In the genomic region with DNA sequence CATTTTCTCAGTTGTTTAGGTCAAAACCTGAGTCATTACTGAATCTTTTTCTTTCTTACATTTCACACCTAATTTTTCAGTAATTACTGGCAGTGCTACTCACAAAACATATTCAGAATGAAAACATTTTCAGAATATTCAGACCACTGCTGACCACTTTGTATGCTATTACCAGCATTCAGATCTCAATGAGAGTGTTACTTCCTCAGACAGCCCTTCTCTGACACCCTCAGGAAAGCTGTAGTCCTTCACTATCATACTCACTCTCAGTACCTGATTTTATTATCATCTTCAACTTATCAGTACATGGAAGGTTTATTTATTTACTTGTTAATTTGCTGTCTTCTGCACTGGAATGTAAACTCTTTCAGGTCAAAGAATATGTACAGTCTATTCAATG, we compare ENCODE assay signal across 35 cellular contexts. TPM values are rescaled to one million over a fixed set of nuclear protein-coding genes. Genes with fewer than 3 reads are reported as not detected.
"Had no signal": no experiment of that assay in that cellular context is flagged by ENCODE, and none has a peak within 500 bp of the region (broad histone marks: within the 10 kb centered on the region; RNA-seq: fewer than 3 reads in every experiment).

No MANE protein-coding gene starts in this region.

- ATAC-seq: activated CD8-positive, alpha-beta T cell treated with anti-CD3 and anti-CD28 coated beads for 36 hours; activated T-cell treated with anti-CD3 and anti-CD28 coated beads, Interleukin-2, amount 50 U/mL, for 72 hours; activated T-helper 17 cell treated with anti-CD3 and anti-CD28 coated beads, Interleukin-2, amount 50 U/mL, for 72 hours; Right ventricle myocardium inferior; SK-N-SH treated with all-trans-retinoic acid at 6 μM for 48 hours had no signal

- H3K4me3 ChIP-seq: ascending aorta, MG63, PC-9 had no signal

- H3K27ac Mint-ChIP-seq: activated CD4-positive, alpha-beta T cell treated with anti-CD3 and anti-CD28 coated beads, Interleukin-2, amount 10 ng/mL, durations not matched to agents 24 days and 14 days; activated CD8-positive, alpha-beta T cell treated with anti-CD3 and anti-CD28 coated beads for 36 hours; activated naive CD8-positive, alpha-beta T cell treated with anti-CD3 and anti-CD28 coated beads for 36 hours; activated T-cell treated with anti-CD3 and anti-CD28 coated beads, Interleukin-2, amount 50 U/mL, for 72 hours; activated T-helper 17 cell treated with anti-CD3 and anti-CD28 coated beads, Interleukin-2, amount 50 U/mL, for 72 hours had no signal

- H3K4me1 ChIP-seq: ascending aorta had no signal

- H3K27me3 ChIP-seq: ascending aorta, MG63 had no signal

- H3K9me3 ChIP-seq: ascending aorta, MG63 had no signal

- H3K36me3 ChIP-seq: ascending aorta, MG63 had no signal

- H3K36me3 Mint-ChIP-seq: activated naive CD8-positive, alpha-beta T cell treated with anti-CD3 and anti-CD28 coated beads for 36 hours had no signal

- H3K4me1 Mint-ChIP-seq: activated CD4-positive, alpha-beta T cell treated with anti-CD3 and anti-CD28 coated beads, Interleukin-2, amount 10 ng/mL, durations not matched to agents 24 days and 14 days; activated naive CD8-positive, alpha-beta T cell treated with anti-CD3 and anti-CD28 coated beads for 36 hours; activated T-helper 17 cell treated with anti-CD3 and anti-CD28 coated beads, Interleukin-2, amount 50 U/mL, for 72 hours had no signal

- H2AFZ ChIP-seq: PC-9 had no signal

- H3K27me3 Mint-ChIP-seq: activated naive CD8-positive, alpha-beta T cell treated with anti-CD3 and anti-CD28 coated beads for 36 hours had no signal

- FAIRE-seq: RCC 7860 had no signal

- H3K9me3 Mint-ChIP-seq: activated CD8-positive, alpha-beta T cell treated with anti-CD3 and anti-CD28 coated beads for 36 hours; activated naive CD8-positive, alpha-beta T cell treated with anti-CD3 and anti-CD28 coated beads for 36 hours; activated T-helper 17 cell treated with anti-CD3 and anti-CD28 coated beads, Interleukin-2, amount 50 U/mL, for 72 hours had no signal

- H3K27ac ChIP-seq: ascending aorta, PC-9, RWPE1 had no signal

- DNase-seq: activated CD4-positive, alpha-beta T cell treated with anti-CD3 and anti-CD28 coated beads, Interleukin-2, amount 10 ng/mL, durations not matched to agents 24 days and 14 days; activated CD4-positive, alpha-beta T cell treated with anti-CD3 and anti-CD28 coated beads, Interleukin-2, amount 50 U/mL, for 4 hours; activated CD8-positive, alpha-beta T cell treated with anti-CD3 and anti-CD28 coated beads for 36 hours; activated effector memory CD4-positive, alpha-beta T cell treated with anti-CD3 and anti-CD28 coated beads, Interleukin-2, amount 50 U/mL, for 16 hours; activated naive CD4-positive, alpha-beta T cell; activated naive CD4-positive, alpha-beta T cell treated with anti-CD3 and anti-CD28 coated beads, Interleukin-2, amount 50 U/mL, for 16 hours; activated naive CD8-positive, alpha-beta T cell treated with anti-CD3 and anti-CD28 coated beads for 36 hours; activated T-cell treated with anti-CD3 and anti-CD28 coated beads, Interleukin-2, amount 50 U/mL, for 1 hour; activated T-cell treated with anti-CD3 and anti-CD28 coated beads, Interleukin-2, amount 50 U/mL, for 72 hours; amygdala; Kasumi-1; KG1; MG63; NCI-H1048; NCI-H1436 treated with DMSO at 0.1 percent for 48 hours; NCI-H1694 treated with DMSO at 0.1 percent for 48 hours; NCI-H2029; NCI-H345; NCI-H524 treated with DMSO at 0.1 percent for 48 hours; NK-92 treated with Interleukin-12 subunit alpha and Interleukin-12 subunit beta, amount 100 ng/mL, for 24 hours; PC-9; SIG-M5; T-helper 1 cell; T-helper 2 cell; T-helper 9 cell had no signal

- H3K4me3 Mint-ChIP-seq: activated CD4-positive, alpha-beta T cell treated with anti-CD3 and anti-CD28 coated beads, Interleukin-2, amount 10 ng/mL, durations not matched to agents 24 days and 14 days; activated CD8-positive, alpha-beta T cell treated with anti-CD3 and anti-CD28 coated beads for 36 hours; activated naive CD8-positive, alpha-beta T cell treated with anti-CD3 and anti-CD28 coated beads for 36 hours; activated T-cell treated with anti-CD3 and anti-CD28 coated beads, Interleukin-2, amount 50 U/mL, for 72 hours; activated T-helper 17 cell treated with anti-CD3 and anti-CD28 coated beads, Interleukin-2, amount 50 U/mL, for 72 hours had no signal

- H3K4me2 ChIP-seq: PC-9 had no signal

RNA-seq across cellular contexts. Expression of a gene that starts 12.3 kb away (rescaled TPM):
- total RNA-seq: activated CD4-positive, alpha-beta T cell treated with anti-CD3 and anti-CD28 coated beads, Interleukin-2, amount 10 ng/mL, durations not matched to agents 24 days and 14 days; activated CD8-positive, alpha-beta memory T cell treated with anti-CD3 and anti-CD28 coated beads for 36 hours; activated CD8-positive, alpha-beta T cell treated with anti-CD3 and anti-CD28 coated beads for 36 hours; activated naive CD8-positive, alpha-beta T cell treated with anti-CD3 and anti-CD28 coated beads for 36 hours; activated T-helper 17 cell treated with anti-CD3 and anti-CD28 coated beads, Interleukin-2, amount 50 U/mL, for 72 hours; cardiac septum; NCI-H460; PC-9; Right ventricle myocardium inferior; SK-MEL-5 had no signal

RNA-seq across cellular contexts. Expression of a gene that starts 44.2 kb away (rescaled TPM):
- total RNA-seq: activated CD4-positive, alpha-beta T cell treated with anti-CD3 and anti-CD28 coated beads, Interleukin-2, amount 10 ng/mL, durations not matched to agents 24 days and 14 days; activated CD8-positive, alpha-beta memory T cell treated with anti-CD3 and anti-CD28 coated beads for 36 hours; activated CD8-positive, alpha-beta T cell treated with anti-CD3 and anti-CD28 coated beads for 36 hours; activated naive CD8-positive, alpha-beta T cell treated with anti-CD3 and anti-CD28 coated beads for 36 hours; activated T-cell treated with anti-CD3 and anti-CD28 coated beads, Interleukin-2, amount 50 U/mL, for 72 hours; activated T-helper 17 cell treated with anti-CD3 and anti-CD28 coated beads, Interleukin-2, amount 50 U/mL, for 72 hours; ascending aorta; cardiac septum; Right ventricle myocardium inferior; SK-MEL-5 had no signal
